ENCODE assay signal across 8 cellular contexts in the genomic region with DNA sequence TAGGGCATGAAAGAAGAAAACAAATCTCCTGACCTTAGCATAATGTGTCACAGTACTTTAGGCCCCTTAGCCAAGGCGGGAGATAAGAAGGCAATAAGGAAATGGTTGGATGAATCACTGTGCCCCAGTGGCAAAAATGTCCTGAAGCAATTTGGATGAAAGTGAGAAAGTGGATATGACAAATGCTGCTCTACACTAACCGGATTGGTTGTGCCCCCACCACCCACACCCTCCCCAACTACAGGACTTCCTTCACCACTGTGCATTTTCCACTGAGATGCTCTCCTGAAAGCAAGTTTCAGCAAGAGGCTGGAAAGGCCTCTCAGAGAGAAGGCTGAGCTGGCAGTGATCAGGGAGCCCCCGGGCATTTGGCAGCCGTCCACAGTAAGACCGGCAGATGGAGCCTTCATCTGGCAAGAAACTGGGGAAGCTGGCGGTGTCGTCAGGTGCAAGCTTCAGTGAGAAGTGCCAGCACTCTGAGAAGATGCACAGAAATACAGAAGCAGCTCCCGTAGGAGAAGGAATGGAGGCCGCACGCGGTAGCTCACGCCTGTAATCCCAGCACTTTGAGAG.
DNase-seq lines count a peak whose midpoint lies in the region; ATAC-seq and TF ChIP-seq lines count a peak whose summit lies in the region.

No MANE protein-coding gene starts in this region.

- H3K36me3 Mint-ChIP-seq in WTC11, result no peaks in the 10 kb centered on the region

- no peaks in the 10 kb centered on the region for H3K27me3 Mint-ChIP-seq in WTC11 (ENCODE audit: low read depth)

- H3K4me1 Mint-ChIP-seq in WTC11, result peaks cover 7% of the 10 kb centered on the region

- DNase-seq in DMS79 treated with DMSO at 0.1 percent for 48 hours (lab: John Stamatoyannopoulos, UW), result peak; percentile 96
- peak; percentile 74 for DNase-seq in NCI-H1092 treated with DMSO at 0.1 percent for 48 hours (lab: John Stamatoyannopoulos, UW)
- DNase-seq in WTC11 (ENCODE audit: low spot score), result no peak
- DNase-seq in foreskin melanocyte, result peak; percentile 72
- peak; percentile 41 to 62 for DNase-seq in stimulated activated CD4-positive, alpha-beta T cell treated with anti-CD3 and anti-CD28 coated beads, Interleukin-4, amount 100 ng/mL, for 48 hours (ENCODE audit: low read depth in 2 of 2)
- no peak for DNase-seq in activated CD4-positive, CD25-positive, alpha-beta regulatory T cell treated with anti-CD3 and anti-CD28 coated beads, Interleukin-2, amount 50 U/mL, for 72 hours

- no peak overlapping the region for H3K27ac Mint-ChIP-seq in WTC11

- ATAC-seq in WTC11 (0 out of 2 replicates have a peak, but pooled peaks have one; percentile 19), HG02938 (IDR thresholded peaks at IDR 0.05; ENCODE audit: unreplicated experiment) (no peak), HG02884 (IDR thresholded peaks at IDR 0.05; ENCODE audit: unreplicated experiment) (no peak)

- CTCF ChIA-PET in WTC11 (lab: Charles Lee), result interaction anchor here (1.1 to 1.5 kb wide), 4 partner anchors 143 to 295 kb away, joined by 3 read pairs; no protein-coding TSS in a partner anchor

- TF ChIP-seq CTCF in WTC11 (IDR thresholded peaks at IDR 0.05), result no peak

- H3K9me3 Mint-ChIP-seq in WTC11, result no peaks in the 10 kb centered on the region

- H3K4me3 Mint-ChIP-seq in WTC11, result no peak overlapping the region

- POLR2A ChIA-PET in WTC11 (lab: Charles Lee), result no interaction called here

TF ChIP-seq in WTC11, 78 proteins besides CTCF, POLR2A, EP300 and RAD21:
- no peak for TF ChIP-seq ELF4 (CRISPR knock-in tag; IDR thresholded peaks at IDR 0.05; ENCODE audit: low read depth)
- TF ChIP-seq, protein P1, sequence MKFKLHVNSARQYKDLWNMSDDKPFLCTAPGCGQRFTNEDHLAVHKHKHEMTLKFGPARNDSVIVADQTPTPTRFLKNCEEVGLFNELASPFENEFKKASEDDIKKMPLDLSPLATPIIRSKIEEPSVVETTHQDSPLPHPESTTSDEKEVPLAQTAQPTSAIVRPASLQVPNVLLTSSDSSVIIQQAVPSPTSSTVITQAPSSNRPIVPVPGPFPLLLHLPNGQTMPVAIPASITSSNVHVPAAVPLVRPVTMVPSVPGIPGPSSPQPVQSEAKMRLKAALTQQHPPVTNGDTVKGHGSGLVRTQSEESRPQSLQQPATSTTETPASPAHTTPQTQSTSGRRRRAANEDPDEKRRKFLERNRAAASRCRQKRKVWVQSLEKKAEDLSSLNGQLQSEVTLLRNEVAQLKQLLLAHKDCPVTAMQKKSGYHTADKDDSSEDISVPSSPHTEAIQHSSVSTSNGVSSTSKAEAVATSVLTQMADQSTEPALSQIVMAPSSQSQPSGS (CRISPR knock-in tag; IDR thresholded peaks at IDR 0.05; ENCODE audit: borderline replicate concordance, low read depth), result no peak
TF ChIP-seq in WTC11: peak in this region for 0.

Comparison
In these comparisons a context has a peak if more than half of its experiments do, and no peak if none do; other contexts are left out.
1. DNase-seq: peak in DMS79 treated with DMSO at 0.1 percent for 48 hours (single experiment), NCI-H1092 treated with DMSO at 0.1 percent for 48 hours (single experiment), foreskin melanocyte (single experiment) and stimulated activated CD4-positive, alpha-beta T cell treated with anti-CD3 and anti-CD28 coated beads, Interleukin-4, amount 100 ng/mL, for 48 hours (2 of 2); none in WTC11 (single experiment) and activated CD4-positive, CD25-positive, alpha-beta regulatory T cell treated with anti-CD3 and anti-CD28 coated beads, Interleukin-2, amount 50 U/mL, for 72 hours (single experiment).